Comparison of ENCODE assay signal across 1 cellular context in genomic region chr4:52250124-52250523, GRCh38.
TF ChIP-seq lines count a peak whose summit lies in the region.

No MANE protein-coding gene starts in this region.

TF ChIP-seq in GM23338, 12 proteins besides CTCF, POLR2A, EP300 and RAD21 (continued from another document):
- TF ChIP-seq REST (IDR thresholded peaks at IDR 0.05; ENCODE audit: unreplicated experiment): no peak
- no peak for TF ChIP-seq STAT1 (IDR thresholded peaks at IDR 0.05; ENCODE audit: unreplicated experiment)
- no peak for TF ChIP-seq CREB1 (CRISPR knock-in tag; IDR thresholded peaks at IDR 0.05; ENCODE audit: low read depth)
TF ChIP-seq in GM23338: peak in this region for 0.
